Comparison of ENCODE assay signal across 11 cellular contexts in genomic region chr5:35237580-35238376, GRCh38. TPM values are rescaled to one million over a fixed set of nuclear protein-coding genes. Genes with fewer than 3 reads are reported as not detected.
DNase-seq lines count a peak whose midpoint lies in the region; ATAC-seq, FAIRE-seq and TF ChIP-seq lines count a peak whose summit lies in the region.
"Had no signal": no experiment of that assay in that cellular context is flagged by ENCODE, and none has a peak within 500 bp of the region (broad histone marks: within the 10 kb centered on the region; RNA-seq: fewer than 3 reads in every experiment).

No MANE protein-coding gene starts in this region.

- no peak for TF ChIP-seq EP300 in A549 (IDR thresholded peaks at IDR 0.05)
- TF ChIP-seq EP300 in GM12878 (IDR thresholded peaks at IDR 0.05; ENCODE audit: borderline replicate concordance in 1 of 2, control insufficient read depth in 1 of 2, low read depth in 2 of 2, low read length in 2 of 2): no peak; a peak in 1 of 4 replicates

- ATAC-seq in A549: peak; percentile 66 to 69; a peak in 5 of 6 replicates
- peak; percentile 70 for ATAC-seq in GM19397 (IDR thresholded peaks at IDR 0.05; ENCODE audit: unreplicated experiment)
- peak; percentile 79 for ATAC-seq in HG03060 (IDR thresholded peaks at IDR 0.05; ENCODE audit: low read depth, unreplicated experiment)
- peak; percentile 82 for ATAC-seq in GM12878
- ATAC-seq in GM21360 (IDR thresholded peaks at IDR 0.05; ENCODE audit: unreplicated experiment): no peak

- CTCF ChIA-PET in A549 (lab: Yijun Ruan, JAX) (no interaction called here), GM12878 (lab: Yijun Ruan, JAX) (interaction anchor here (0.7 to 1.4 kb wide), 5 partner anchors 9 to 198 kb away, joined by 3 to 6 read pairs (median 3); no protein-coding TSS in a partner anchor)

- in situ Hi-C loops in GM12878 (cut with MboI): no loop called here

- H3K4me1 ChIP-seq in A549: peaks cover 9% of the 10 kb centered on the region; the same call in 1 of the 3 replicates
- no peaks in the 10 kb centered on the region for H3K4me1 ChIP-seq in GM12878 (ENCODE audit: control insufficient read depth, insufficient read depth, low read length)

- no peaks in the 10 kb centered on the region for H4K20me1 ChIP-seq in GM12878 (ENCODE audit: control insufficient read depth, insufficient read depth)

- SMC1A ChIA-PET in GM12878 (lab: Charles Lee; ENCODE audit: uncharacterized antibody, unreplicated experiment): interaction anchor here (0.5 to 1.6 kb wide), 13 partner anchors 9 to 280 kb away, joined by 3 to 8 read pairs (median 3); no protein-coding TSS in a partner anchor

- no peak overlapping the region for H3K4me3 Mint-ChIP-seq in mesothelial cell of epicardium

- TF ChIP-seq CTCF in A549 (IDR thresholded peaks at IDR 0.05): no peak
- TF ChIP-seq CTCF in GM12878 (IDR thresholded peaks at IDR 0.05 in 2 of 3, conservative IDR thresholded peaks at IDR 0.05 in 1 of 3; ENCODE audit: control insufficient read depth in 2 of 3, extremely low read depth in 1 of 3, insufficient read depth in 1 of 3, low read depth in 3 of 3, low read length in 3 of 3): no peak
- TF ChIP-seq CTCF in mesothelial cell of epicardium (IDR thresholded peaks at IDR 0.05; ENCODE audit: unreplicated experiment): no peak
- TF ChIP-seq CTCF in coronary artery (IDR thresholded peaks at IDR 0.05): no peak

- FAIRE-seq in A549 (lab: Jason Lieb, UNC): no peak
- FAIRE-seq in GM12878 (lab: Jason Lieb, UNC): no peak

- H3K9me3 ChIP-seq in A549 (no peaks in the 10 kb centered on the region), GM12878 (replicated peaks; ENCODE audit: control insufficient read depth, insufficient read depth, low read length) (no peaks in the 10 kb centered on the region; the same call in 2 of the 3 replicates)

- H3K4me3 ChIP-seq in A549 (no peak overlapping the region), GM12878 (no peak overlapping the region), coronary artery (no peak overlapping the region)

- no peaks in the 10 kb centered on the region for H3K36me3 Mint-ChIP-seq in mesothelial cell of epicardium
- H3K36me3 Mint-ChIP-seq: brain had no signal

- H3K27me3 Mint-ChIP-seq in mesothelial cell of epicardium (ENCODE audit: low read depth): no peaks in the 10 kb centered on the region
- H3K27me3 Mint-ChIP-seq: brain had no signal

- no peak overlapping the region for H3K27ac Mint-ChIP-seq in mesothelial cell of epicardium

- BruUV-seq in GM12878 (replicated peaks; lab: Mats Ljungman, UMichigan): TSS peak; percentile 96

- TF ChIP-seq POLR2A in A549 (IDR thresholded peaks at IDR 0.05; ENCODE audit: low read length): no peak
- TF ChIP-seq POLR2A in GM12878 (IDR thresholded peaks at IDR 0.05; ENCODE audit: low read depth, low read length): no peak

- intact Hi-C loops in GM12878 (cut with micrococcal nuclease; ENCODE audit: unreplicated experiment): no loop called here

- no peaks in the 10 kb centered on the region for H3K79me2 ChIP-seq in GM12878 (ENCODE audit: control insufficient read depth, insufficient read depth, low read length)

- DNase-seq in A549 (ENCODE audit: low read depth in 1 of 2, low spot score in 1 of 2): peak in 1 of 2 experiments; percentile 64
- DNase-seq in GM12878 (ENCODE audit: low read depth, low spot score): no peak
- DNase-seq in NCI-H2196 treated with DMSO at 0.1 percent for 48 hours (lab: John Stamatoyannopoulos, UW; ENCODE audit: unreplicated experiment): no peak
- DNase-seq in mesothelial cell of epicardium (ENCODE audit: low spot score in 2 of 2, unreplicated experiment in 2 of 2): no peak
- no peak for DNase-seq in coronary artery (ENCODE audit: low spot score)
- DNase-seq: stimulated activated CD4-positive, alpha-beta T cell treated with anti-CD3 and anti-CD28 coated beads, Interleukin-4, amount 100 ng/mL, for 4 hours had no signal

- H3K36me3 ChIP-seq in GM12878 (ENCODE audit: control insufficient read depth in 2 of 2, insufficient read depth in 2 of 2, low read length in 1 of 2): no peaks in the 10 kb centered on the region

- no peaks in the 10 kb centered on the region for H3K9me3 Mint-ChIP-seq in mesothelial cell of epicardium

- POLR2A ChIA-PET in A549 (lab: Yijun Ruan, JAX) (no interaction called here), GM12878 (lab: Charles Lee) (interaction anchor here (1.0 to 1.4 kb wide), 3 partner anchors 10 to 13 kb away, joined by 3 read pairs; no protein-coding TSS in a partner anchor)

- H3K27me3 ChIP-seq in GM12878 (replicated peaks in 1 of 2; ENCODE audit: control insufficient read depth in 2 of 2, insufficient read depth in 2 of 2, low read length in 1 of 2): no peaks in the 10 kb centered on the region

- no peaks in the 10 kb centered on the region for H3K4me1 Mint-ChIP-seq in mesothelial cell of epicardium

- H3K4me2 ChIP-seq in A549: peak overlapping the region; percentile 36; the same call in 1 of the 3 replicates
- H3K4me2 ChIP-seq in GM12878 (ENCODE audit: control insufficient read depth, insufficient read depth): no peak overlapping the region

- RAD21 ChIA-PET in GM12878 (lab: Charles Lee; ENCODE audit: unreplicated experiment): interaction anchor here (1.4 to 3.5 kb wide), 4 partner anchors 9 to 199 kb away, joined by 3 to 26 read pairs (median 8); partner anchors contain the start of gene PRLR

- 26% methylated on average over 2 of the region's 2 CpGs for whole genome bisulfite sequencing in A549 (ENCODE audit: missing lambda C conversion rate)
- 21% methylated on average over 2 of the region's 2 CpGs for WGBS in GM12878 (ENCODE audit: insufficient coverage, insufficient replicate concordance, low lambda C conversion rate, missing lambda C conversion rate)

- no peak overlapping the region; the same call in 1 of the 2 replicates for H2AFZ ChIP-seq in GM12878 (ENCODE audit: control insufficient read depth, low read depth, low read length)

- H3K27ac ChIP-seq in A549: no peak overlapping the region
- H3K27ac ChIP-seq in GM12878 (ENCODE audit: control insufficient read depth, insufficient read depth): no peak overlapping the region
- H3K27ac ChIP-seq in coronary artery: no peak overlapping the region

- no peak overlapping the region for H3K9ac ChIP-seq in GM12878 (ENCODE audit: control insufficient read depth, insufficient read depth, low read length)

- TF ChIP-seq RAD21 in A549 (conservative IDR thresholded peaks at IDR 0.05 in 1 of 2, IDR thresholded peaks at IDR 0.05 in 1 of 2) (no peak), GM12878 (IDR thresholded peaks at IDR 0.05; ENCODE audit: insufficient read depth, low read depth, low read length) (no peak)

TF ChIP-seq in A549, 52 proteins besides CTCF, POLR2A, EP300 and RAD21:
- TF ChIP-seq TFCP2L1 (CRISPR knock-in tag; IDR thresholded peaks at IDR 0.05) (no peak), CBX8 (IDR thresholded peaks at IDR 0.05) (no peak), ZNF302 (CRISPR knock-in tag; IDR thresholded peaks at IDR 0.05) (no peak)
TF ChIP-seq in A549: peak in this region for 0.

TF ChIP-seq in GM12878, 131 proteins besides CTCF, POLR2A, EP300 and RAD21 (continues in another document):
- peak; percentile 70 for TF ChIP-seq MEF2B (IDR thresholded peaks at IDR 0.05; ENCODE audit: partially characterized antibody, poor library complexity, severe bottlenecking)
- peak; percentile 95 for TF ChIP-seq NR2F1 (conservative IDR thresholded peaks at IDR 0.05)
- no peak for TF ChIP-seq WRNIP1 (IDR thresholded peaks at IDR 0.05; ENCODE audit: borderline replicate concordance, low read depth, low read length)
- no peak for TF ChIP-seq NR2C1 (IDR thresholded peaks at IDR 0.05)
- TF ChIP-seq MTA2 (IDR thresholded peaks at IDR 0.05; ENCODE audit: low read depth): peak; percentile 51; the same call in 1 of the 2 replicates
- no peak for TF ChIP-seq CEBPB (IDR thresholded peaks at IDR 0.05; ENCODE audit: borderline replicate concordance in 1 of 2, low read depth in 2 of 2, low read length in 2 of 2)
- no peak for TF ChIP-seq NRF1 (conservative IDR thresholded peaks at IDR 0.05; ENCODE audit: low read depth, low read length)
- TF ChIP-seq NBN (IDR thresholded peaks at IDR 0.05): 0 out of 2 replicates have a peak, but pooled peaks have one; percentile 10
- TF ChIP-seq TBL1XR1 (IDR thresholded peaks at IDR 0.05; ENCODE audit: low read depth, low read length): no peak
- peak; percentile 82 for TF ChIP-seq IKZF1 (conservative IDR thresholded peaks at IDR 0.05)
- 0 out of 2 replicates have a peak, but pooled peaks have one; percentile 49 for TF ChIP-seq DPF2 (IDR thresholded peaks at IDR 0.05)

RNA-seq across cellular contexts. Expression of gene PRLR, which starts 7.5 kb away (rescaled TPM):
- polyA plus RNA-seq in A549 (2011; rRNA removed) (0.09 TPM in 1 of 2 replicates, not detected in the other), A549 (2017; fragmentation: RNase III; extraction: RNeasy Plus Mini Kit Qiagen cat#74134 plus additional on column Dnase treatment) (0.07 TPM in 1 of 3 replicates, not detected in the others), GM12878 (2011; rRNA removed) (8.1 and 11.1 TPM in 2 replicates), GM12878 (2014; fragmentation: Illumina TruSeq; extraction: Trizol) (0.22 TPM in 2 replicates), GM12878 (2014; fragmentation: Nextera tagmentation; extraction: Ambion mirVana) (under 1 TPM; 0.04 to 0.85 TPM), GM12878 (2014; rRNA removed) (0.08 and 0.10 TPM in 2 replicates), GM12878 (2016; fragmentation: Nextera tagmentation; extraction: Ambion mirVana) (under 1 TPM; 0.03 to 0.19 TPM)
- not detected in 2 replicates for polyA plus RNA-seq in A549 (2012; cell fraction: cytosol; rRNA removed)
- polyA plus RNA-seq in A549 (2012; cell fraction: nucleus; rRNA removed): not detected in 2 replicates
- polyA minus RNA-seq in A549 (2011; rRNA and poly(A)+ RNA removed): 0.21 TPM in 1 of 2 replicates, not detected in the other
- total RNA-seq in GM12878 (2013; cell fraction: nucleolus; rRNA removed): 26.0 and 26.3 TPM in 2 replicates
- total RNA-seq in GM12878 (2014; rRNA removed) (0.11 and 0.16 TPM in 2 replicates), GM12878 (2014; rRNA removed; fragmentation: Illumina TruSeq; extraction: Trizol) (0.27 and 0.28 TPM in 2 replicates), GM12878 (2021) (0.64 and 0.88 TPM in 2 replicates), mesothelial cell of epicardium (1.2 to 2.1 TPM (median 1.7 TPM) in 3 replicates)
- polyA plus RNA-seq in GM12878 (2011; ENCODE audit: low read depth): 0.09 TPM
- 8.1 and 8.4 TPM in 2 replicates for polyA plus RNA-seq in GM12878 (2011; cell fraction: cytosol; rRNA removed)
- polyA plus RNA-seq in GM12878 (2011; cell fraction: nucleus; rRNA removed): 14.4 and 14.9 TPM in 2 replicates
- 0.13 and 0.14 TPM in 2 replicates for polyA plus RNA-seq in GM12878 (2012)
- polyA minus RNA-seq in GM12878 (2011; rRNA and poly(A)+ RNA removed): 34.9 and 35.0 TPM in 2 replicates
- 11.4 and 14.6 TPM in 2 replicates for polyA minus RNA-seq in GM12878 (2011; cell fraction: cytosol; rRNA and poly(A)+ RNA removed)
- polyA minus RNA-seq in GM12878 (2011; cell fraction: nucleus; rRNA and poly(A)+ RNA removed): 10.6 and 19.5 TPM in 2 replicates
- total RNA-seq: pulmonary artery endothelial cell had no signal
